Comparison of ENCODE assay signal across 8 cellular contexts in genomic region chr10:132065491-132066105, GRCh38. TPM values are rescaled to one million over a fixed set of nuclear protein-coding genes. Genes with fewer than 3 reads are reported as not detected.
DNase-seq lines count a peak whose midpoint lies in the region; ATAC-seq and TF ChIP-seq lines count a peak whose summit lies in the region.

Gene JAKMIP3, plus strand, starts transcription at chr10:132065946. Its CDS starts 38,863 bp downstream, at chr10:132104809.

- H3K36me3 ChIP-seq in heart right ventricle (no peaks in the 10 kb centered on the region), ovary (no peaks in the 10 kb centered on the region)

- TF ChIP-seq CTCF in heart right ventricle (IDR thresholded peaks at IDR 0.05) (no peak), ovary (IDR thresholded peaks at IDR 0.05) (no peak)

- peak within 1 kb of the TSS; percentile 88 for H3K27ac ChIP-seq in angular gyrus (ENCODE audit: low read depth, low read length)
- H3K27ac ChIP-seq in heart right ventricle = peak within 1 kb of the TSS; percentile 44 to 82 (median 64)
- H3K27ac ChIP-seq in ovary = peak within 1 kb of the TSS; percentile 5 to 80

- H3K36me3 Mint-ChIP-seq in activated naive CD4-positive, alpha-beta T cell treated with anti-CD3 and anti-CD28 coated beads, Interleukin-2, amount 50 U/mL, for 24 hours = no peaks in the 10 kb centered on the region

- H3K4me3 ChIP-seq in heart right ventricle (peak within 1 kb of the TSS; percentile 28 to 62 (median 54)), ovary (peak within 1 kb of the TSS; percentile 53)

- no peaks in the 10 kb centered on the region for H3K9me3 Mint-ChIP-seq in activated naive CD4-positive, alpha-beta T cell treated with anti-CD3 and anti-CD28 coated beads, Interleukin-2, amount 50 U/mL, for 24 hours

- TF ChIP-seq POLR2A in ovary (IDR thresholded peaks at IDR 0.05) = no peak

- H3K4me3 Mint-ChIP-seq in activated naive CD4-positive, alpha-beta T cell treated with anti-CD3 and anti-CD28 coated beads, Interleukin-2, amount 50 U/mL, for 24 hours = peak within 1 kb of the TSS; percentile 77

- DNase-seq in activated naive CD4-positive, alpha-beta T cell (lab: John Stamatoyannopoulos, UW) = no peak
- DNase-seq in heart right ventricle (peak in 1 of 2 donors; percentile 50), ovary (peak; percentile 60 to 75 (median 69)), NCI-H510A treated with DMSO at 0.1 percent for 48 hours (lab: John Stamatoyannopoulos, UW) (no peak)

- ATAC-seq in heart right ventricle (peak; percentile 64 to 82 (median 74)), GM19395 (IDR thresholded peaks at IDR 0.05; ENCODE audit: unreplicated experiment) (no peak), HG02642 (IDR thresholded peaks at IDR 0.05; ENCODE audit: poor library complexity, unreplicated experiment) (no peak)

- H3K9me3 ChIP-seq in heart right ventricle = no peaks in the 10 kb centered on the region
- no peaks in the 10 kb centered on the region for H3K9me3 ChIP-seq in ovary

- H3K4me1 Mint-ChIP-seq in activated naive CD4-positive, alpha-beta T cell treated with anti-CD3 and anti-CD28 coated beads, Interleukin-2, amount 50 U/mL, for 24 hours = peaks cover 6% of the 10 kb centered on the region

- intact Hi-C loops in heart right ventricle (cut with DNase I) (no loop called here), ovary (cut with DNase I) (no loop called here)

- H3K4me1 ChIP-seq in heart right ventricle (peaks cover 0 to 27% (median 12%) of the 10 kb centered on the region in 9 donors), ovary (ENCODE audit: insufficient read depth) (peaks cover 1% of the 10 kb centered on the region)

- no peaks in the 10 kb centered on the region for H3K27me3 Mint-ChIP-seq in activated naive CD4-positive, alpha-beta T cell treated with anti-CD3 and anti-CD28 coated beads, Interleukin-2, amount 50 U/mL, for 24 hours

- H3K27ac Mint-ChIP-seq in activated naive CD4-positive, alpha-beta T cell treated with anti-CD3 and anti-CD28 coated beads, Interleukin-2, amount 50 U/mL, for 24 hours = no peak within 1 kb of the TSS

- no peak for TF ChIP-seq EP300 in ovary (IDR thresholded peaks at IDR 0.05)

- no peaks in the 10 kb centered on the region for H3K27me3 ChIP-seq in heart right ventricle
- H3K27me3 ChIP-seq in ovary = no peaks in the 10 kb centered on the region

- WGBS in heart right ventricle, 2 donors = 3 to 4% methylated on average over 35 of the region's 35 CpGs
- 1% methylated on average over 25 to 35 of the region's 35 CpGs for WGBS in ovary, 3 donors

RNA-seq across cellular contexts. Expression of gene JAKMIP3, which starts in this region (rescaled TPM):
- 1 to 10 TPM; 1.0 to 2.5 (median 1.8) TPM for total RNA-seq in heart right ventricle
- 1 to 10 TPM in 1 of 2 donors, under 1 TPM in 1; 0.04 to 2.7 TPM for polyA plus RNA-seq in heart right ventricle
- 1 to 10 TPM in 5 of 7 donors, under 1 TPM in 2; 0.48 to 2.5 (median 1.9) TPM for total RNA-seq in ovary
- polyA plus RNA-seq in ovary = 1 to 10 TPM in 1 of 2 donors, under 1 TPM in 1; 0.97 to 1.4 TPM

Comparison
In these comparisons a context has a peak if more than half of its experiments do, and no peak if none do; other contexts are left out.
1. DNase-seq: peak in ovary (5 of 5); none in activated naive CD4-positive, alpha-beta T cell (0 of 4) and NCI-H510A treated with DMSO at 0.1 percent for 48 hours (single experiment).
2. ATAC-seq: peak in heart right ventricle (8 of 8); none in GM19395 (single experiment) and HG02642 (single experiment).
3. Peak in every context shown above with its lines, with median percentiles within 50 percentile points of each other: H3K27ac ChIP-seq.